Comparison of ENCODE assay signal across 22 cellular contexts in the genomic region with DNA sequence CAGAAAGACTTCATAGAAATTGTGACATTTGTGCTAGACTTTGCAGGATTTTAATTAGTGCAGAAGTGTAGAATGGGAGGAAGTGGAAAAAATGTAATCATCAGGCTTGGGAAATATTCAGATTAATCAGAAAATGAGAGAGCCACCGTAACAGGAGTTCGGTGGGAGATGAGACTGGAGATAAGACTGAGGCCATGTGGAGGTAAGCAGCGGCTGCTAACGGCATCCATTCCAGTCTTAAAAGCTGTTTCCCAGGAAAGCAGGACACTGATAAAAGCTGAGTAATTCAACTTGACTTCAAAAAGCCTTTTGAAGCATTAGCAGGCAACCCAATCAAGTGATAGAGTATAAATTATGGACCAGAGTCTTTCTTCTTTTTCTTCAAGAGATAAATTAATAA.
"Had no signal": no experiment of that assay in that cellular context is flagged by ENCODE, and none has a peak within 500 bp of the region (broad histone marks: within the 10 kb centered on the region; RNA-seq: fewer than 3 reads in every experiment).

No MANE protein-coding gene starts in this region.

- H3K36me3 Mint-ChIP-seq: immature natural killer cell; naive thymus-derived CD4-positive, alpha-beta T cell; stimulated activated naive B cell treated with anti-CD40 and anti-IgM and Interleukin-4, amounts not matched to agents 10 μg/mL and 1 μg/mL and 100 μg/mL, for 72 hours had no signal

- H3K27me3 Mint-ChIP-seq: naive thymus-derived CD4-positive, alpha-beta T cell; stimulated activated naive B cell treated with anti-CD40 and anti-IgM and Interleukin-4, amounts not matched to agents 10 μg/mL and 1 μg/mL and 100 μg/mL, for 72 hours had no signal

- H3K4me3 Mint-ChIP-seq: immature natural killer cell; naive thymus-derived CD4-positive, alpha-beta T cell; stimulated activated naive B cell treated with anti-CD40 and anti-IgM and Interleukin-4, amounts not matched to agents 10 μg/mL and 1 μg/mL and 100 μg/mL, for 72 hours had no signal

- DNase-seq: head of caudate nucleus; hippocampal formation; immature natural killer cell; kidney; left colon; left ventricle myocardium inferior; mesendoderm; midbrain; mucosa of descending colon; naive thymus-derived CD4-positive, alpha-beta T cell; right cardiac atrium; stimulated activated CD4-positive, alpha-beta T cell treated with anti-CD3 and anti-CD28 coated beads, Interleukin-12 subunit alpha, Interleukin-12 subunit beta, amount 100 ng/mL, for 4 hours; stimulated activated CD4-positive, alpha-beta T cell treated with anti-CD3 and anti-CD28 coated beads, Interleukin-15, amount 100 ng/mL, for 24 hours; stimulated activated CD4-positive, alpha-beta T cell treated with anti-CD3 and anti-CD28 coated beads, Interleukin-2, amount 100 ng/mL, for 24 hours; stimulated activated CD4-positive, alpha-beta T cell treated with anti-CD3 and anti-CD28 coated beads, Interleukin-4, amount 100 ng/mL, for 1 hour; stimulated activated naive B cell treated with anti-CD40 and anti-IgM and Interleukin-4, amounts not matched to agents 10 μg/mL and 1 μg/mL and 100 μg/mL, for 72 hours; stimulated activated naive CD8-positive, alpha-beta T cell treated with anti-CD3 and anti-CD28 coated beads, Interleukin-15, Interleukin-2, amounts not matched to agents 100 U/mL and 50 U/mL, for 24 hours; stomach; testis; thyroid gland; transverse colon; upper lobe of left lung had no signal

- H3K4me1 Mint-ChIP-seq: immature natural killer cell; naive thymus-derived CD4-positive, alpha-beta T cell; stimulated activated naive B cell treated with anti-CD40 and anti-IgM and Interleukin-4, amounts not matched to agents 10 μg/mL and 1 μg/mL and 100 μg/mL, for 72 hours had no signal

- H3K27ac Mint-ChIP-seq: immature natural killer cell; naive thymus-derived CD4-positive, alpha-beta T cell; stimulated activated naive B cell treated with anti-CD40 and anti-IgM and Interleukin-4, amounts not matched to agents 10 μg/mL and 1 μg/mL and 100 μg/mL, for 72 hours had no signal
